ENCODE assay signal across 1 cellular context in the genomic region with DNA sequence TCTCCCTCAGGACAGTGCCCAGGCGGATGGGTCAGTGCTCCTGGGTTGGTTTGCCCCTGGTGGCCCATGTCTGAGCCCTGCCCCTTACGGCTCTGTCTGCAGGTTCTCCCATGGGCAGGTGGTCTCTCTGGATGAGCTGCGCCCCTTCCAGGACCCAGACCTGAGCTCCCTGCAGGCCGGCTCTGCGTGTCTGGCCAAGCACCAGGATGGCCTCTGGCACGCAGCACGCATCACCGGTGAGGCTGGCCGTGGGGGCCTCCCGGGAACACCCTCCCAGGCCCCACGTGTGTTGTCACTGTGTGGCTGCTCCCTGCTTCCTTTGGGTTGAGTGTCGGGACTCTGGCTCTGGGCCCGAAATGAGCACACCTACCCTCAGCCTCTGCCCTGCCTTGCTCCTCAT.
TF ChIP-seq lines count a peak whose summit lies in the region.

No MANE protein-coding gene starts in this region.

TF ChIP-seq in HepG2, 621 proteins besides CTCF, POLR2A, EP300 and RAD21:
- TF ChIP-seq ZNF563 (CRISPR knock-in tag; IDR thresholded peaks at IDR 0.05) (no peak), PHF21A (CRISPR knock-in tag; IDR thresholded peaks at IDR 0.05) (no peak), ZNF780A (CRISPR knock-in tag; IDR thresholded peaks at IDR 0.05) (0 out of 2 replicates have a peak, but pooled peaks have one; percentile 2), ZNF431 (CRISPR knock-in tag; IDR thresholded peaks at IDR 0.05; ENCODE audit: borderline replicate concordance, low read depth) (0 out of 2 replicates have a peak, but pooled peaks have one; percentile 17), MAFF (IDR thresholded peaks at IDR 0.05; ENCODE audit: low read depth, low read length) (no peak), ZNF839 (CRISPR knock-in tag; IDR thresholded peaks at IDR 0.05; ENCODE audit: borderline replicate concordance) (0 out of 2 replicates have a peak, but pooled peaks have one; percentile 27), HNRNPLL (IDR thresholded peaks at IDR 0.05; ENCODE audit: low read depth, low read length, poor library complexity, severe bottlenecking) (peak; percentile 9), ZNF510 (CRISPR knock-in tag; IDR thresholded peaks at IDR 0.05; ENCODE audit: low read depth) (no peak), ZBTB3 (CRISPR knock-in tag; IDR thresholded peaks at IDR 0.05; ENCODE audit: borderline replicate concordance, low read depth) (no peak), ZNF383 (CRISPR knock-in tag; IDR thresholded peaks at IDR 0.05; ENCODE audit: borderline replicate concordance) (no peak), ZFX (CRISPR knock-in tag; IDR thresholded peaks at IDR 0.05; ENCODE audit: low read depth) (0 out of 2 replicates have a peak, but pooled peaks have one; percentile 1), AGO2 (optimal IDR thresholded peaks at IDR 0.05; ENCODE audit: low read depth, low read length) (peak; percentile 96), RBFOX2 (IDR thresholded peaks at IDR 0.05; ENCODE audit: low read depth, low read length) (peak; percentile 66), ELF4 (CRISPR knock-in tag; IDR thresholded peaks at IDR 0.05; ENCODE audit: borderline replicate concordance) (no peak), SATB2 (CRISPR knock-in tag; IDR thresholded peaks at IDR 0.05) (no peak), ZNF598 (CRISPR knock-in tag; IDR thresholded peaks at IDR 0.05; ENCODE audit: borderline replicate concordance) (no peak), ZNF556 (CRISPR knock-in tag; IDR thresholded peaks at IDR 0.05; ENCODE audit: borderline replicate concordance) (no peak), ATF7-NPFF (CRISPR knock-in tag; IDR thresholded peaks at IDR 0.05; ENCODE audit: low read depth) (0 out of 2 replicates have a peak, but pooled peaks have one; percentile 3), ERF (CRISPR knock-in tag; IDR thresholded peaks at IDR 0.05) (no peak), MTA1 (CRISPR knock-in tag; IDR thresholded peaks at IDR 0.05; ENCODE audit: borderline replicate concordance) (peak; percentile 38; the same call in 1 of the 2 replicates), AGO1 (IDR thresholded peaks at IDR 0.05; ENCODE audit: low read depth, low read length, poor library complexity, severe bottlenecking) (peak; percentile 95), SRY (CRISPR knock-in tag; IDR thresholded peaks at IDR 0.05) (0 out of 2 replicates have a peak, but pooled peaks have one; percentile 15), TARDBP (CRISPR knock-in tag; IDR thresholded peaks at IDR 0.05) (0 out of 2 replicates have a peak, but pooled peaks have one; percentile 41), TAF1 (CRISPR knock-in tag; IDR thresholded peaks at IDR 0.05) (0 out of 2 replicates have a peak, but pooled peaks have one; percentile 0), HNRNPL (IDR thresholded peaks at IDR 0.05; ENCODE audit: low read depth, low read length) (peak; percentile 16; the same call in 1 of the 2 replicates), ZNF672 (CRISPR knock-in tag; IDR thresholded peaks at IDR 0.05) (0 out of 2 replicates have a peak, but pooled peaks have one; percentile 5)
- TF ChIP-seq, protein P1, sequence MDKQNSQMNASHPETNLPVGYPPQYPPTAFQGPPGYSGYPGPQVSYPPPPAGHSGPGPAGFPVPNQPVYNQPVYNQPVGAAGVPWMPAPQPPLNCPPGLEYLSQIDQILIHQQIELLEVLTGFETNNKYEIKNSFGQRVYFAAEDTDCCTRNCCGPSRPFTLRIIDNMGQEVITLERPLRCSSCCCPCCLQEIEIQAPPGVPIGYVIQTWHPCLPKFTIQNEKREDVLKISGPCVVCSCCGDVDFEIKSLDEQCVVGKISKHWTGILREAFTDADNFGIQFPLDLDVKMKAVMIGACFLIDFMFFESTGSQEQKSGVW (CRISPR knock-in tag; IDR thresholded peaks at IDR 0.05; ENCODE audit: borderline replicate concordance), result no peak
- TF ChIP-seq, protein P2, sequence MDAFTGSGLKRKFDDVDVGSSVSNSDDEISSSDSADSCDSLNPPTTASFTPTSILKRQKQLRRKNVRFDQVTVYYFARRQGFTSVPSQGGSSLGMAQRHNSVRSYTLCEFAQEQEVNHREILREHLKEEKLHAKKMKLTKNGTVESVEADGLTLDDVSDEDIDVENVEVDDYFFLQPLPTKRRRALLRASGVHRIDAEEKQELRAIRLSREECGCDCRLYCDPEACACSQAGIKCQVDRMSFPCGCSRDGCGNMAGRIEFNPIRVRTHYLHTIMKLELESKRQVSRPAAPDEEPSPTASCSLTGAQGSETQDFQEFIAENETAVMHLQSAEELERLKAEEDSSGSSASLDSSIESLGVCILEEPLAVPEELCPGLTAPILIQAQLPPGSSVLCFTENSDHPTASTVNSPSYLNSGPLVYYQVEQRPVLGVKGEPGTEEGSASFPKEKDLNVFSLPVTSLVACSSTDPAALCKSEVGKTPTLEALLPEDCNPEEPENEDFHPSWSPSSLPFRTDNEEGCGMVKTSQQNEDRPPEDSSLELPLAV (CRISPR knock-in tag; conservative IDR thresholded peaks at IDR 0.05; ENCODE audit: low read depth), result no peak
- TF ChIP-seq, protein P3, sequence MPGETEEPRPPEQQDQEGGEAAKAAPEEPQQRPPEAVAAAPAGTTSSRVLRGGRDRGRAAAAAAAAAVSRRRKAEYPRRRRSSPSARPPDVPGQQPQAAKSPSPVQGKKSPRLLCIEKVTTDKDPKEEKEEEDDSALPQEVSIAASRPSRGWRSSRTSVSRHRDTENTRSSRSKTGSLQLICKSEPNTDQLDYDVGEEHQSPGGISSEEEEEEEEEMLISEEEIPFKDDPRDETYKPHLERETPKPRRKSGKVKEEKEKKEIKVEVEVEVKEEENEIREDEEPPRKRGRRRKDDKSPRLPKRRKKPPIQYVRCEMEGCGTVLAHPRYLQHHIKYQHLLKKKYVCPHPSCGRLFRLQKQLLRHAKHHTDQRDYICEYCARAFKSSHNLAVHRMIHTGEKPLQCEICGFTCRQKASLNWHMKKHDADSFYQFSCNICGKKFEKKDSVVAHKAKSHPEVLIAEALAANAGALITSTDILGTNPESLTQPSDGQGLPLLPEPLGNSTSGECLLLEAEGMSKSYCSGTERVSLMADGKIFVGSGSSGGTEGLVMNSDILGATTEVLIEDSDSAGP (CRISPR knock-in tag; IDR thresholded peaks at IDR 0.05; ENCODE audit: borderline replicate concordance), result peak; percentile 55; the same call in 1 of the 2 replicates
- TF ChIP-seq, protein P4, sequence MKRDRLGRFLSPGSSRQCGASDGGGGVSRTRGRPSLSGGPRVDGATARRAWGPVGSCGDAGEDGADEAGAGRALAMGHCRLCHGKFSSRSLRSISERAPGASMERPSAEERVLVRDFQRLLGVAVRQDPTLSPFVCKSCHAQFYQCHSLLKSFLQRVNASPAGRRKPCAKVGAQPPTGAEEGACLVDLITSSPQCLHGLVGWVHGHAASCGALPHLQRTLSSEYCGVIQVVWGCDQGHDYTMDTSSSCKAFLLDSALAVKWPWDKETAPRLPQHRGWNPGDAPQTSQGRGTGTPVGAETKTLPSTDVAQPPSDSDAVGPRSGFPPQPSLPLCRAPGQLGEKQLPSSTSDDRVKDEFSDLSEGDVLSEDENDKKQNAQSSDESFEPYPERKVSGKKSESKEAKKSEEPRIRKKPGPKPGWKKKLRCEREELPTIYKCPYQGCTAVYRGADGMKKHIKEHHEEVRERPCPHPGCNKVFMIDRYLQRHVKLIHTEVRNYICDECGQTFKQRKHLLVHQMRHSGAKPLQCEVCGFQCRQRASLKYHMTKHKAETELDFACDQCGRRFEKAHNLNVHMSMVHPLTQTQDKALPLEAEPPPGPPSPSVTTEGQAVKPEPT (CRISPR knock-in tag; IDR thresholded peaks at IDR 0.05; ENCODE audit: low read depth), result no peak
- TF ChIP-seq, protein P5, sequence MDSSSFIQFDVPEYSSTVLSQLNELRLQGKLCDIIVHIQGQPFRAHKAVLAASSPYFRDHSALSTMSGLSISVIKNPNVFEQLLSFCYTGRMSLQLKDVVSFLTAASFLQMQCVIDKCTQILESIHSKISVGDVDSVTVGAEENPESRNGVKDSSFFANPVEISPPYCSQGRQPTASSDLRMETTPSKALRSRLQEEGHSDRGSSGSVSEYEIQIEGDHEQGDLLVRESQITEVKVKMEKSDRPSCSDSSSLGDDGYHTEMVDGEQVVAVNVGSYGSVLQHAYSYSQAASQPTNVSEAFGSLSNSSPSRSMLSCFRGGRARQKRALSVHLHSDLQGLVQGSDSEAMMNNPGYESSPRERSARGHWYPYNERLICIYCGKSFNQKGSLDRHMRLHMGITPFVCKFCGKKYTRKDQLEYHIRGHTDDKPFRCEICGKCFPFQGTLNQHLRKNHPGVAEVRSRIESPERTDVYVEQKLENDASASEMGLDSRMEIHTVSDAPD (CRISPR knock-in tag; IDR thresholded peaks at IDR 0.05), result 0 out of 2 replicates have a peak, but pooled peaks have one; percentile 25
- TF ChIP-seq, protein P6, sequence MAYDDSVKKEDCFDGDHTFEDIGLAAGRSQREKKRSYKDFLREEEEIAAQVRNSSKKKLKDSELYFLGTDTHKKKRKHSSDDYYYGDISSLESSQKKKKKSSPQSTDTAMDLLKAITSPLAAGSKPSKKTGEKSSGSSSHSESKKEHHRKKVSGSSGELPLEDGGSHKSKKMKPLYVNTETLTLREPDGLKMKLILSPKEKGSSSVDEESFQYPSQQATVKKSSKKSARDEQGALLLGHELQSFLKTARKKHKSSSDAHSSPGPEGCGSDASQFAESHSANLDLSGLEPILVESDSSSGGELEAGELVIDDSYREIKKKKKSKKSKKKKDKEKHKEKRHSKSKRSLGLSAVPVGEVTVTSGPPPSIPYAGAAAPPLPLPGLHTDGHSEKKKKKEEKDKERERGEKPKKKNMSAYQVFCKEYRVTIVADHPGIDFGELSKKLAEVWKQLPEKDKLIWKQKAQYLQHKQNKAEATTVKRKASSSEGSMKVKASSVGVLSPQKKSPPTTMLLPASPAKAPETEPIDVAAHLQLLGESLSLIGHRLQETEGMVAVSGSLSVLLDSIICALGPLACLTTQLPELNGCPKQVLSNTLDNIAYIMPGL (CRISPR knock-in tag; IDR thresholded peaks at IDR 0.05; ENCODE audit: borderline replicate concordance in 1 of 2, low read depth in 1 of 2), result no peak
- TF ChIP-seq, protein P7, sequence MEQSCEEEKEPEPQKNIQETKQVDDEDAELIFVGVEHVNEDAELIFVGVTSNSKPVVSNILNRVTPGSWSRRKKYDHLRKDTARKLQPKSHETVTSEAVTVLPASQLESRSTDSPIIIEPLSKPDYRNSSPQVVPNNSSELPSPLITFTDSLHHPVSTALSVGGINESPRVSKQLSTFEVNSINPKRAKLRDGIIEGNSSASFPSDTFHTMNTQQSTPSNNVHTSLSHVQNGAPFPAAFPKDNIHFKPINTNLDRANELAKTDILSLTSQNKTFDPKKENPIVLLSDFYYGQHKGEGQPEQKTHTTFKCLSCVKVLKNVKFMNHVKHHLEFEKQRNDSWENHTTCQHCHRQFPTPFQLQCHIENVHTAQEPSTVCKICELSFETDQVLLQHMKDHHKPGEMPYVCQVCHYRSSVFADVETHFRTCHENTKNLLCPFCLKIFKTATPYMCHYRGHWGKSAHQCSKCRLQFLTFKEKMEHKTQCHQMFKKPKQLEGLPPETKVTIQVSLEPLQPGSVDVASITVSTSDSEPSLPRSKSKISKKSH (CRISPR knock-in tag; IDR thresholded peaks at IDR 0.05; ENCODE audit: borderline replicate concordance), result peak; percentile 5; the same call in 1 of the 2 replicates
- TF ChIP-seq, protein P8, sequence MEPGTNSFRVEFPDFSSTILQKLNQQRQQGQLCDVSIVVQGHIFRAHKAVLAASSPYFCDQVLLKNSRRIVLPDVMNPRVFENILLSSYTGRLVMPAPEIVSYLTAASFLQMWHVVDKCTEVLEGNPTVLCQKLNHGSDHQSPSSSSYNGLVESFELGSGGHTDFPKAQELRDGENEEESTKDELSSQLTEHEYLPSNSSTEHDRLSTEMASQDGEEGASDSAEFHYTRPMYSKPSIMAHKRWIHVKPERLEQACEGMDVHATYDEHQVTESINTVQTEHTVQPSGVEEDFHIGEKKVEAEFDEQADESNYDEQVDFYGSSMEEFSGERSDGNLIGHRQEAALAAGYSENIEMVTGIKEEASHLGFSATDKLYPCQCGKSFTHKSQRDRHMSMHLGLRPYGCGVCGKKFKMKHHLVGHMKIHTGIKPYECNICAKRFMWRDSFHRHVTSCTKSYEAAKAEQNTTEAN (CRISPR knock-in tag; conservative IDR thresholded peaks at IDR 0.05), result no peak
